ENCODE assay signal across 1 cellular context in the genomic region with DNA sequence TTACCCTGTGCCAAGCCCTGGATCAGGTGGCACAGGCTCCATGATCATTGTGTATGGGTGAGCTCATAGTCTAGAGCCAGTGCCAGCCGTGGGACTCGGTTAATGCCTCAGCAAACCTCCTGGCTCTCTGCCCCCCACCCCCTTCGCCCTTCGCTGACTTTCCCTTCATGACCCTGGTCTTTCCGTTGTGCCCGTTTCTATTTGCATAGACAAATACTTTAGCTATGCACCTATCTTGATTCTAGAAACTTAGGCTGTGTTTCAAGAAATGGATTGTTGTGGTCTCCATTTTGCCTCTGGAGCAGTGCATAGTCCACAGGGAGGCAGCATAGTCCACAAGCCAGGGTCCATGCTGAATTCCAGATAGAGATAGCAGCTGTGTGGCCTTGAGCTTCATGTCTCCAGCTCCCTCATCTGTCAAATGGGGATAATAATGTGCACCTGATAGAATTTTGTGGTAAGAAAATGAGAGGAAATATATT.
A peak's percentile ranks its signal among the peaks of the same experiment; 100 is the strongest.
TF ChIP-seq lines count a peak whose summit lies in the region.

No MANE protein-coding gene starts in this region.

TF ChIP-seq in HepG2, 621 proteins besides CTCF, POLR2A, EP300 and RAD21 (continued from another document and continues in another):
- TF ChIP-seq, protein P1, sequence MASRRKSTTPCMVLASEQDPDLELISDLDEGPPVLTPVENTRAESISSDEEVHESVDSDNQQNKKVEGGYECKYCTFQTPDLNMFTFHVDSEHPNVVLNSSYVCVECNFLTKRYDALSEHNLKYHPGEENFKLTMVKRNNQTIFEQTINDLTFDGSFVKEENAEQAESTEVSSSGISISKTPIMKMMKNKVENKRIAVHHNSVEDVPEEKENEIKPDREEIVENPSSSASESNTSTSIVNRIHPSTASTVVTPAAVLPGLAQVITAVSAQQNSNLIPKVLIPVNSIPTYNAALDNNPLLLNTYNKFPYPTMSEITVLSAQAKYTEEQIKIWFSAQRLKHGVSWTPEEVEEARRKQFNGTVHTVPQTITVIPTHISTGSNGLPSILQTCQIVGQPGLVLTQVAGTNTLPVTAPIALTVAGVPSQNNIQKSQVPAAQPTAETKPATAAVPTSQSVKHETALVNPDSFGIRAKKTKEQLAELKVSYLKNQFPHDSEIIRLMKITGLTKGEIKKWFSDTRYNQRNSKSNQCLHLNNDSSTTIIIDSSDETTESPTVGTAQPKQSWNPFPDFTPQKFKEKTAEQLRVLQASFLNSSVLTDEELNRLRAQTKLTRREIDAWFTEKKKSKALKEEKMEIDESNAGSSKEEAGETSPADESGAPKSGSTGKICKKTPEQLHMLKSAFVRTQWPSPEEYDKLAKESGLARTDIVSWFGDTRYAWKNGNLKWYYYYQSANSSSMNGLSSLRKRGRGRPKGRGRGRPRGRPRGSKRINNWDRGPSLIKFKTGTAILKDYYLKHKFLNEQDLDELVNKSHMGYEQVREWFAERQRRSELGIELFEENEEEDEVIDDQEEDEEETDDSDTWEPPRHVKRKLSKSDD (CRISPR knock-in tag; IDR thresholded peaks at IDR 0.05; ENCODE audit: low read depth) = no peak
- TF ChIP-seq GPBP1L1 (CRISPR knock-in tag; IDR thresholded peaks at IDR 0.05) = no peak
- TF ChIP-seq ZNF704 (CRISPR knock-in tag; IDR thresholded peaks at IDR 0.05; ENCODE audit: borderline replicate concordance) = no peak
- TF ChIP-seq TAF1 (CRISPR knock-in tag; IDR thresholded peaks at IDR 0.05) = no peak
- TF ChIP-seq ZBTB1 (CRISPR knock-in tag; IDR thresholded peaks at IDR 0.05; ENCODE audit: borderline replicate concordance) = no peak
- TF ChIP-seq, protein P2, sequence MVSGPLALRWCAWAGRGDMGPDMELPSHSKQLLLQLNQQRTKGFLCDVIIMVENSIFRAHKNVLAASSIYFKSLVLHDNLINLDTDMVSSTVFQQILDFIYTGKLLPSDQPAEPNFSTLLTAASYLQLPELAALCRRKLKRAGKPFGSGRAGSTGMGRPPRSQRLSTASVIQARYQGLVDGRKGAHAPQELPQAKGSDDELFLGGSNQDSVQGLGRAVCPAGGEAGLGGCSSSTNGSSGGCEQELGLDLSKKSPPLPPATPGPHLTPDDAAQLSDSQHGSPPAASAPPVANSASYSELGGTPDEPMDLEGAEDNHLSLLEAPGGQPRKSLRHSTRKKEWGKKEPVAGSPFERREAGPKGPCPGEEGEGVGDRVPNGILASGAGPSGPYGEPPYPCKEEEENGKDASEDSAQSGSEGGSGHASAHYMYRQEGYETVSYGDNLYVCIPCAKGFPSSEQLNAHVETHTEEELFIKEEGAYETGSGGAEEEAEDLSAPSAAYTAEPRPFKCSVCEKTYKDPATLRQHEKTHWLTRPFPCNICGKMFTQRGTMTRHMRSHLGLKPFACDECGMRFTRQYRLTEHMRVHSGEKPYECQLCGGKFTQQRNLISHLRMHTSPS (CRISPR knock-in tag; IDR thresholded peaks at IDR 0.05; ENCODE audit: low read depth) = no peak
- TF ChIP-seq, protein P3, sequence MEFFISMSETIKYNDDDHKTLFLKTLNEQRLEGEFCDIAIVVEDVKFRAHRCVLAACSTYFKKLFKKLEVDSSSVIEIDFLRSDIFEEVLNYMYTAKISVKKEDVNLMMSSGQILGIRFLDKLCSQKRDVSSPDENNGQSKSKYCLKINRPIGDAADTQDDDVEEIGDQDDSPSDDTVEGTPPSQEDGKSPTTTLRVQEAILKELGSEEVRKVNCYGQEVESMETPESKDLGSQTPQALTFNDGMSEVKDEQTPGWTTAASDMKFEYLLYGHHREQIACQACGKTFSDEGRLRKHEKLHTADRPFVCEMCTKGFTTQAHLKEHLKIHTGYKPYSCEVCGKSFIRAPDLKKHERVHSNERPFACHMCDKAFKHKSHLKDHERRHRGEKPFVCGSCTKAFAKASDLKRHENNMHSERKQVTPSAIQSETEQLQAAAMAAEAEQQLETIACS (CRISPR knock-in tag; IDR thresholded peaks at IDR 0.05) = no peak
- TF ChIP-seq RCOR2 (CRISPR knock-in tag; IDR thresholded peaks at IDR 0.05) = peak; percentile 68; the same call in 1 of the 2 replicates
- TF ChIP-seq XRCC5 (optimal IDR thresholded peaks at IDR 0.05; ENCODE audit: low read length) = no peak
- TF ChIP-seq ARID5B (CRISPR knock-in tag; IDR thresholded peaks at IDR 0.05) = peak; percentile 36; the same call in 1 of the 2 replicates
- peak; percentile 77; the same call in 1 of the 2 replicates for TF ChIP-seq ZMYM3 (CRISPR knock-in tag; IDR thresholded peaks at IDR 0.05)
- no peak for TF ChIP-seq RNF219 (CRISPR knock-in tag; IDR thresholded peaks at IDR 0.05)
- TF ChIP-seq SUZ12 (IDR thresholded peaks at IDR 0.05; ENCODE audit: low read depth, low read length) = no peak
- TF ChIP-seq CCAR2 (optimal IDR thresholded peaks at IDR 0.05; ENCODE audit: low read depth, low read length) = no peak
- TF ChIP-seq NCOR1 (IDR thresholded peaks at IDR 0.05; ENCODE audit: borderline replicate concordance, low read length) = peak; percentile 54; the same call in 1 of the 2 replicates
- peak; percentile 98 for TF ChIP-seq ZNF629 (CRISPR knock-in tag; conservative IDR thresholded peaks at IDR 0.05)
- no peak for TF ChIP-seq TAF15 (IDR thresholded peaks at IDR 0.05; ENCODE audit: low read depth, low read length, poor library complexity, severe bottlenecking)
- TF ChIP-seq ZNF292 (CRISPR knock-in tag; IDR thresholded peaks at IDR 0.05; ENCODE audit: borderline replicate concordance, low read depth) = no peak
- TF ChIP-seq HDAC2 (CRISPR knock-in tag; IDR thresholded peaks at IDR 0.05) = peak; percentile 21; the same call in 1 of the 2 replicates
- TF ChIP-seq, protein P4, sequence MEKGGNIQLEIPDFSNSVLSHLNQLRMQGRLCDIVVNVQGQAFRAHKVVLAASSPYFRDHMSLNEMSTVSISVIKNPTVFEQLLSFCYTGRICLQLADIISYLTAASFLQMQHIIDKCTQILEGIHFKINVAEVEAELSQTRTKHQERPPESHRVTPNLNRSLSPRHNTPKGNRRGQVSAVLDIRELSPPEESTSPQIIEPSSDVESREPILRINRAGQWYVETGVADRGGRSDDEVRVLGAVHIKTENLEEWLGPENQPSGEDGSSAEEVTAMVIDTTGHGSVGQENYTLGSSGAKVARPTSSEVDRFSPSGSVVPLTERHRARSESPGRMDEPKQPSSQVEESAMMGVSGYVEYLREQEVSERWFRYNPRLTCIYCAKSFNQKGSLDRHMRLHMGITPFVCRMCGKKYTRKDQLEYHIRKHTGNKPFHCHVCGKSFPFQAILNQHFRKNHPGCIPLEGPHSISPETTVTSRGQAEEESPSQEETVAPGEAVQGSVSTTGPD (CRISPR knock-in tag; IDR thresholded peaks at IDR 0.05) = no peak
- TF ChIP-seq, protein P5, sequence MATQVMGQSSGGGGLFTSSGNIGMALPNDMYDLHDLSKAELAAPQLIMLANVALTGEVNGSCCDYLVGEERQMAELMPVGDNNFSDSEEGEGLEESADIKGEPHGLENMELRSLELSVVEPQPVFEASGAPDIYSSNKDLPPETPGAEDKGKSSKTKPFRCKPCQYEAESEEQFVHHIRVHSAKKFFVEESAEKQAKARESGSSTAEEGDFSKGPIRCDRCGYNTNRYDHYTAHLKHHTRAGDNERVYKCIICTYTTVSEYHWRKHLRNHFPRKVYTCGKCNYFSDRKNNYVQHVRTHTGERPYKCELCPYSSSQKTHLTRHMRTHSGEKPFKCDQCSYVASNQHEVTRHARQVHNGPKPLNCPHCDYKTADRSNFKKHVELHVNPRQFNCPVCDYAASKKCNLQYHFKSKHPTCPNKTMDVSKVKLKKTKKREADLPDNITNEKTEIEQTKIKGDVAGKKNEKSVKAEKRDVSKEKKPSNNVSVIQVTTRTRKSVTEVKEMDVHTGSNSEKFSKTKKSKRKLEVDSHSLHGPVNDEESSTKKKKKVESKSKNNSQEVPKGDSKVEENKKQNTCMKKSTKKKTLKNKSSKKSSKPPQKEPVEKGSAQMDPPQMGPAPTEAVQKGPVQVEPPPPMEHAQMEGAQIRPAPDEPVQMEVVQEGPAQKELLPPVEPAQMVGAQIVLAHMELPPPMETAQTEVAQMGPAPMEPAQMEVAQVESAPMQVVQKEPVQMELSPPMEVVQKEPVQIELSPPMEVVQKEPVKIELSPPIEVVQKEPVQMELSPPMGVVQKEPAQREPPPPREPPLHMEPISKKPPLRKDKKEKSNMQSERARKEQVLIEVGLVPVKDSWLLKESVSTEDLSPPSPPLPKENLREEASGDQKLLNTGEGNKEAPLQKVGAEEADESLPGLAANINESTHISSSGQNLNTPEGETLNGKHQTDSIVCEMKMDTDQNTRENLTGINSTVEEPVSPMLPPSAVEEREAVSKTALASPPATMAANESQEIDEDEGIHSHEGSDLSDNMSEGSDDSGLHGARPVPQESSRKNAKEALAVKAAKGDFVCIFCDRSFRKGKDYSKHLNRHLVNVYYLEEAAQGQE (IDR thresholded peaks at IDR 0.05; ENCODE audit: borderline replicate concordance in 1 of 2, low read depth in 1 of 2, low read length in 2 of 2) = no peak
- no peak for TF ChIP-seq GTF2F1 (IDR thresholded peaks at IDR 0.05; ENCODE audit: low read length)
- TF ChIP-seq, protein P6, sequence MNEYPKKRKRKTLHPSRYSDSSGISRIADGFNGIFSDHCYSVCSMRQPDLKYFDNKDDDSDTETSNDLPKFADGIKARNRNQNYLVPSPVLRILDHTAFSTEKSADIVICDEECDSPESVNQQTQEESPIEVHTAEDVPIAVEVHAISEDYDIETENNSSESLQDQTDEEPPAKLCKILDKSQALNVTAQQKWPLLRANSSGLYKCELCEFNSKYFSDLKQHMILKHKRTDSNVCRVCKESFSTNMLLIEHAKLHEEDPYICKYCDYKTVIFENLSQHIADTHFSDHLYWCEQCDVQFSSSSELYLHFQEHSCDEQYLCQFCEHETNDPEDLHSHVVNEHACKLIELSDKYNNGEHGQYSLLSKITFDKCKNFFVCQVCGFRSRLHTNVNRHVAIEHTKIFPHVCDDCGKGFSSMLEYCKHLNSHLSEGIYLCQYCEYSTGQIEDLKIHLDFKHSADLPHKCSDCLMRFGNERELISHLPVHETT (CRISPR knock-in tag; conservative IDR thresholded peaks at IDR 0.05) = no peak
- no peak for TF ChIP-seq ZNF652 (CRISPR knock-in tag; IDR thresholded peaks at IDR 0.05; ENCODE audit: borderline replicate concordance, low read depth)
- peak; percentile 88; the same call in 1 of the 2 replicates for TF ChIP-seq ZMYM2 (CRISPR knock-in tag; IDR thresholded peaks at IDR 0.05)
